Comparison of ENCODE assay signal across 8 cellular contexts in the genomic region with DNA sequence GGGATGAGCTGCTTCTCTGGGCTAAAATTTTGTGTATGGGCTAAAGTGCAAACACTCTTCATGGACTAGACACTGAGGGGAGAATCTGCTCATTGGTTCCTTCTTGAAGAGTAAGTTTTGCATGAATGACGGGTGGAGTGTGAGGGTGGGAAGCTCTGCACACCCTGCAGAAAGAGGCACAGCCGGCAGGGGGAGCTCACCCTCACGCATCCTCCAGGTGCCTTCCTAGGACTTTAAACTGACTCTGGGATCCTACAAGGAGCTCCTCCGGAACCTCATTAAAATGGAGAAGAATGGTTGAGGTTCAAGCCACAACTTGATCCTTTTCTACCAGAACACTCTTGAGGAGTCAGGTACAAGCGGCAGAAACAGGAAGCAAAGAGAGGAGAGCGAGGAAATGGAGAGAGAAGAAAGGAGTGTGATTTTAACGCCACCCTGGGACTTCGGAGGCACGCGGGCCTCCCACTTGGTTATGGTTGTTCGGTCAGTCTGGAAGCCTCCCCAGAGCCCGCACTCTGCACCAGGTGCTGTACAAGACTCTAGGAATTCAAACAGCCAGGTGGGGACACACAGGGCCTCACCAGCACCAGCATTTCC.
DNase-seq lines count a peak whose midpoint lies in the region; ATAC-seq, FAIRE-seq and TF ChIP-seq lines count a peak whose summit lies in the region.

No MANE protein-coding gene starts in this region.

- 61% methylated on average over 9 of the region's 12 CpGs for WGBS in esophagus muscularis mucosa
- 77 to 80% (median 78%) methylated on average over 12 of the region's 12 CpGs for WGBS in psoas muscle, 3 donors
- WGBS in aorta, 2 donors = 80 to 81% methylated on average over 12 of the region's 12 CpGs

- CTCF ChIA-PET in CD8-positive, alpha-beta T cell (lab: Charles Lee) = interaction anchor here (0.6 to 5.9 kb wide), 16 partner anchors 8 to 394 kb away, joined by 3 to 52 read pairs (median 4); no protein-coding TSS in a partner anchor
- CTCF ChIA-PET in activated CD4-positive, alpha-beta T cell treated with anti-CD3 and anti-CD28 coated beads, Interleukin-2, amount 10 ng/mL, durations not matched to agents 7 days and 5 days (lab: Charles Lee) = interaction anchor here (0.5 to 1.6 kb wide), 6 partner anchors 8 to 34 kb away, joined by 3 to 7 read pairs (median 3); no protein-coding TSS in a partner anchor

- no peak for ATAC-seq in CD8-positive, alpha-beta T cell
- peak; percentile 42 to 62 (median 51) for ATAC-seq in psoas muscle
- ATAC-seq in aorta (ENCODE audit: low FRiP score) = no peak

- no peaks in the 10 kb centered on the region for H3K27me3 Mint-ChIP-seq in CD8-positive, alpha-beta T cell (ENCODE audit: low read depth)
- H3K27me3 Mint-ChIP-seq in activated CD4-positive, alpha-beta T cell treated with anti-CD3 and anti-CD28 coated beads, Interleukin-2, amount 10 ng/mL, durations not matched to agents 7 days and 5 days = no peaks in the 10 kb centered on the region

- H3K4me3 ChIP-seq in CD8-positive, alpha-beta T cell (ENCODE audit: low read depth, low read length) = no peak overlapping the region
- H3K4me3 ChIP-seq in Jurkat, Clone E6-1 (ENCODE audit: low read length) = no peak overlapping the region
- H3K4me3 ChIP-seq in esophagus muscularis mucosa (no peak overlapping the region), psoas muscle (no peak overlapping the region), aorta (ENCODE audit: low read length in 2 of 2) (no peak overlapping the region)

- no peak for TF ChIP-seq EP300 in esophagus muscularis mucosa (IDR thresholded peaks at IDR 0.05)

- no peak for FAIRE-seq in GM19239 (lab: Jason Lieb, UNC)

- H3K36me3 Mint-ChIP-seq in CD8-positive, alpha-beta T cell = peaks cover 30% of the 10 kb centered on the region
- peaks cover 15% of the 10 kb centered on the region for H3K36me3 Mint-ChIP-seq in activated CD4-positive, alpha-beta T cell treated with anti-CD3 and anti-CD28 coated beads, Interleukin-2, amount 10 ng/mL, durations not matched to agents 7 days and 5 days (ENCODE audit: low read depth)

- H3K27ac ChIP-seq in CD8-positive, alpha-beta T cell (ENCODE audit: low read depth, low read length) = no peak overlapping the region
- H3K27ac ChIP-seq in esophagus muscularis mucosa (replicated peaks in 1 of 4) (no peak overlapping the region), psoas muscle (no peak overlapping the region), aorta (ENCODE audit: low read depth in 1 of 2, low read length in 2 of 2) (no peak overlapping the region)

- intact Hi-C loops in CD8-positive, alpha-beta T cell (cut with DNase I, micrococcal nuclease) = loop anchor here in 1 of 2 experiments (1.0 kb wide), 1 partner anchor 22 kb away; no protein-coding TSS in a partner anchor
- intact Hi-C loops in esophagus muscularis mucosa (cut with DNase I) (no loop called here), psoas muscle (cut with DNase I) (no loop called here), aorta (cut with DNase I) (no loop called here)

- no peaks in the 10 kb centered on the region for H3K9me3 ChIP-seq in CD8-positive, alpha-beta T cell (ENCODE audit: low read length)
- H3K9me3 ChIP-seq in esophagus muscularis mucosa (no peaks in the 10 kb centered on the region), psoas muscle (no peaks in the 10 kb centered on the region), aorta (ENCODE audit: control insufficient read depth, low read length) (no peaks in the 10 kb centered on the region)

- H3K9me3 Mint-ChIP-seq in CD8-positive, alpha-beta T cell = no peaks in the 10 kb centered on the region
- H3K9me3 Mint-ChIP-seq in activated CD4-positive, alpha-beta T cell treated with anti-CD3 and anti-CD28 coated beads, Interleukin-2, amount 10 ng/mL, durations not matched to agents 7 days and 5 days = no peaks in the 10 kb centered on the region

- no peak for TF ChIP-seq POLR2A in esophagus muscularis mucosa (IDR thresholded peaks at IDR 0.05; ENCODE audit: low read depth)

- H3K27ac Mint-ChIP-seq in CD8-positive, alpha-beta T cell = no peak overlapping the region
- no peak overlapping the region for H3K27ac Mint-ChIP-seq in activated CD4-positive, alpha-beta T cell treated with anti-CD3 and anti-CD28 coated beads, Interleukin-2, amount 10 ng/mL, durations not matched to agents 7 days and 5 days

- H3K4me1 Mint-ChIP-seq in CD8-positive, alpha-beta T cell (ENCODE audit: low read depth) = peaks cover 13% of the 10 kb centered on the region
- H3K4me1 Mint-ChIP-seq in activated CD4-positive, alpha-beta T cell treated with anti-CD3 and anti-CD28 coated beads, Interleukin-2, amount 10 ng/mL, durations not matched to agents 7 days and 5 days = peaks cover 7% of the 10 kb centered on the region

- no peak overlapping the region for H3K4me3 Mint-ChIP-seq in CD8-positive, alpha-beta T cell
- no peak overlapping the region for H3K4me3 Mint-ChIP-seq in activated CD4-positive, alpha-beta T cell treated with anti-CD3 and anti-CD28 coated beads, Interleukin-2, amount 10 ng/mL, durations not matched to agents 7 days and 5 days

- POLR2A ChIA-PET in CD8-positive, alpha-beta T cell (lab: Charles Lee) = interaction anchor here (0.6 kb wide), 1 partner anchor 21 kb away, joined by 3 read pairs; no protein-coding TSS in a partner anchor
- POLR2A ChIA-PET in activated CD4-positive, alpha-beta T cell treated with anti-CD3 and anti-CD28 coated beads, Interleukin-2, amount 10 ng/mL, durations not matched to agents 7 days and 5 days (lab: Charles Lee) = no interaction called here

- TF ChIP-seq CTCF in CD8-positive, alpha-beta T cell (IDR thresholded peaks at IDR 0.05) = peak; percentile 45
- TF ChIP-seq CTCF in esophagus muscularis mucosa (IDR thresholded peaks at IDR 0.05) (peak; percentile 44 to 76 (median 54)), psoas muscle (IDR thresholded peaks at IDR 0.05) (peak; percentile 66)

- peaks cover 2% of the 10 kb centered on the region for H3K36me3 ChIP-seq in CD8-positive, alpha-beta T cell (ENCODE audit: insufficient read depth, low read length)
- H3K36me3 ChIP-seq in esophagus muscularis mucosa (peaks cover 16 to 48% (median 24%) of the 10 kb centered on the region in 4 donors), psoas muscle (ENCODE audit: insufficient read depth in 1 of 2, low read depth in 1 of 2) (peaks cover 5 to 30% of the 10 kb centered on the region in 2 donors), aorta (ENCODE audit: control insufficient read depth in 1 of 2, insufficient read depth in 2 of 2, low read length in 1 of 2) (peaks cover 0 to 2% of the 10 kb centered on the region in 2 donors)

- H3K27me3 ChIP-seq in CD8-positive, alpha-beta T cell (ENCODE audit: insufficient read depth, low read length) = no peaks in the 10 kb centered on the region
- H3K27me3 ChIP-seq in esophagus muscularis mucosa = no peaks in the 10 kb centered on the region
- H3K27me3 ChIP-seq in psoas muscle (ENCODE audit: insufficient read depth in 3 of 3, low read length in 2 of 3) = no peaks in the 10 kb centered on the region
- H3K27me3 ChIP-seq in aorta (ENCODE audit: control insufficient read depth in 1 of 2, insufficient read depth in 2 of 2, low read length in 1 of 2) = no peaks in the 10 kb centered on the region

- H3K4me1 ChIP-seq in CD8-positive, alpha-beta T cell (ENCODE audit: insufficient read depth, low read length) = no peaks in the 10 kb centered on the region
- H3K4me1 ChIP-seq in esophagus muscularis mucosa = peaks cover 0 to 7% (median 5%) of the 10 kb centered on the region in 4 donors
- H3K4me1 ChIP-seq in psoas muscle = peaks cover 19% of the 10 kb centered on the region
- no peaks in the 10 kb centered on the region for H3K4me1 ChIP-seq in aorta (ENCODE audit: control insufficient read depth in 1 of 2, insufficient read depth in 2 of 2, low read length in 2 of 2)

- DNase-seq in CD8-positive, alpha-beta T cell = peak in 2 of 7 experiments; percentile 32 to 39
- DNase-seq in GM19239 (ENCODE audit: insufficient read length, low spot score) (peak; percentile 28), esophagus muscularis mucosa (ENCODE audit: extremely low spot score) (no peak), psoas muscle (no peak), aorta (no peak), cerebellar nuclear complex (lab: John Stamatoyannopoulos, UW) (no peak)
- DNase-seq in Jurkat, Clone E6-1 (ENCODE audit: low read depth, low spot score) = peak; percentile 32
- peak; percentile 36 for DNase-seq in activated CD4-positive, alpha-beta T cell treated with anti-CD3 and anti-CD28 coated beads, Interleukin-2, amount 10 ng/mL, durations not matched to agents 7 days and 5 days

Comparison
In these comparisons a context has a peak if more than half of its experiments do, and no peak if none do; other contexts are left out.
1. ATAC-seq: peak in psoas muscle (4 of 4); none in CD8-positive, alpha-beta T cell (single experiment) and aorta (single experiment).
2. DNase-seq: peak in GM19239 (single experiment), Jurkat, Clone E6-1 (single experiment) and activated CD4-positive, alpha-beta T cell treated with anti-CD3 and anti-CD28 coated beads, Interleukin-2, amount 10 ng/mL, durations not matched to agents 7 days and 5 days (single experiment); none in esophagus muscularis mucosa (single experiment), psoas muscle (0 of 2), aorta (0 of 2) and cerebellar nuclear complex (0 of 2).
3. Peak in every context shown above with its lines, with median percentiles within 50 percentile points of each other: CTCF ChIP-seq.